Comparison of ENCODE assay signal across 14 cellular contexts in genomic region chr17:49901460-49902331, GRCh38. TPM values are rescaled to one million over a fixed set of nuclear protein-coding genes. Genes with fewer than 3 reads are reported as not detected.
DNase-seq lines count a peak whose midpoint lies in the region; ATAC-seq and TF ChIP-seq lines count a peak whose summit lies in the region.
"Had no signal": no experiment of that assay in that cellular context is flagged by ENCODE, and none has a peak within 500 bp of the region (broad histone marks: within the 10 kb centered on the region; RNA-seq: fewer than 3 reads in every experiment).

No MANE protein-coding gene starts in this region.

- CTCF ChIA-PET in RWPE1 (lab: Yijun Ruan, JAX), result interaction anchor here (0.7 kb wide), 1 partner anchor 21 kb away, joined by 4 read pairs; no protein-coding TSS in a partner anchor

- no peak for ATAC-seq in left ventricle myocardium superior
- no peak for ATAC-seq in GM18907 (IDR thresholded peaks at IDR 0.05; ENCODE audit: unreplicated experiment)
- ATAC-seq in GM19328 (IDR thresholded peaks at IDR 0.05; ENCODE audit: unreplicated experiment), result no peak

- POLR2A ChIA-PET in RWPE1 (lab: Yijun Ruan, JAX; ENCODE audit: low non-redundant PET), result no interaction called here

- H3K27ac ChIP-seq in left ventricle myocardium inferior (replicated peaks) (no peak overlapping the region), RWPE1 (no peak overlapping the region), iPS-20b (ENCODE audit: low read length) (no peak overlapping the region)
- H3K27ac ChIP-seq: C4-2B had no signal

- H3K9me3 ChIP-seq in left ventricle myocardium inferior (replicated peaks), result no peaks in the 10 kb centered on the region
- no peaks in the 10 kb centered on the region for H3K9me3 ChIP-seq in iPS-20b (ENCODE audit: insufficient read depth, low read depth, low read length)

- no peak for TF ChIP-seq CTCF in left ventricle myocardium inferior (IDR thresholded peaks at IDR 0.05; ENCODE audit: borderline replicate concordance)
- TF ChIP-seq CTCF in RWPE1 (conservative IDR thresholded peaks at IDR 0.05; ENCODE audit: low read depth), result no peak

- no peak overlapping the region for H3K9ac ChIP-seq in iPS-20b (ENCODE audit: low read depth, low read length)

- intact Hi-C loops in left ventricle myocardium inferior (cut with micrococcal nuclease) (no loop called here), left ventricle myocardium superior (cut with micrococcal nuclease) (no loop called here)

- H3K4me3 ChIP-seq in left ventricle myocardium inferior (peak overlapping the region; percentile 19), iPS-20b (ENCODE audit: low read length) (peak overlapping the region; percentile 56; the same call in 1 of the 2 replicates)

- H3K27me3 ChIP-seq in left ventricle myocardium inferior (ENCODE audit: low read depth) (peaks cover 97% of the 10 kb centered on the region), iPS-20b (ENCODE audit: insufficient read depth, low read length) (peaks cover 63% of the 10 kb centered on the region)

- DNase-seq in left ventricle myocardium inferior, result no peak
- no peak for DNase-seq in left ventricle myocardium superior
- DNase-seq in RWPE1 (ENCODE audit: low spot score), result peak; percentile 65
- DNase-seq in activated effector memory CD4-positive, alpha-beta T cell treated with Interleukin-2 at 50 U/mL for 16 hours, result no peak
- no peak for DNase-seq in amniotic stem cell (lab: John Stamatoyannopoulos, UW)
- DNase-seq: activated CD4-positive, alpha-beta T cell treated with anti-CD3 and anti-CD28 coated beads for 48 hours; activated naive CD4-positive, alpha-beta T cell treated with anti-CD3 and anti-CD28 coated beads, Interleukin-2, amount 10 ng/mL, durations not matched to agents 7 days and 5 days; kidney glomerular epithelial cell; NCI-H1417 treated with DMSO at 0.1 percent for 48 hours had no signal

- H3K36me3 ChIP-seq in left ventricle myocardium inferior (no peaks in the 10 kb centered on the region), iPS-20b (ENCODE audit: insufficient read depth, low read depth, low read length) (no peaks in the 10 kb centered on the region)

- H3K4me1 ChIP-seq in left ventricle myocardium inferior, result peaks cover 5% of the 10 kb centered on the region
- peaks cover 5% of the 10 kb centered on the region; the same call in 1 of the 2 replicates for H3K4me1 ChIP-seq in iPS-20b (ENCODE audit: insufficient read depth, low read length)

RNA-seq across cellular contexts. Expression of gene TAC4, which starts 53.8 kb away (rescaled TPM):
- total RNA-seq in left ventricle myocardium inferior (0.44 TPM), left ventricle myocardium superior (not detected)
- total RNA-seq: renal cortical epithelial cell had no signal
